Comparison of ENCODE assay signal across 8 cellular contexts in genomic region chr17:79019631-79020584, GRCh38. TPM values are rescaled to one million over a fixed set of nuclear protein-coding genes. Genes with fewer than 3 reads are reported as not detected.
DNase-seq lines count a peak whose midpoint lies in the region; ATAC-seq and TF ChIP-seq lines count a peak whose summit lies in the region.

No MANE protein-coding gene starts in this region.

- no peak overlapping the region for H3K4me3 ChIP-seq in fibroblast of mammary gland (ENCODE audit: control insufficient read depth, low read depth, low read length)

- POLR2A ChIA-PET in activated CD8-positive, alpha-beta T cell treated with anti-CD3 and anti-CD28 coated beads for 36 hours (lab: Charles Lee), result no interaction called here

- peak; percentile 35 for ATAC-seq in activated CD8-positive, alpha-beta memory T cell treated with anti-CD3 and anti-CD28 coated beads, Interleukin-2, amount 10 ng/mL, durations not matched to agents 7 days and 5 days
- peak; percentile 67 for ATAC-seq in activated CD8-positive, alpha-beta T cell treated with anti-CD3 and anti-CD28 coated beads for 36 hours
- ATAC-seq in HG02981 (IDR thresholded peaks at IDR 0.05; ENCODE audit: unreplicated experiment), result no peak

- TF ChIP-seq CTCF in activated CD8-positive, alpha-beta T cell treated with anti-CD3 and anti-CD28 coated beads for 36 hours (IDR thresholded peaks at IDR 0.05), result peak; percentile 71
- peak; percentile 80 for TF ChIP-seq CTCF in fibroblast of mammary gland (conservative IDR thresholded peaks at IDR 0.05; ENCODE audit: control insufficient read depth, insufficient read depth, low read depth, low read length)

- CTCF ChIA-PET in activated CD8-positive, alpha-beta memory T cell treated with anti-CD3 and anti-CD28 coated beads, Interleukin-2, amount 10 ng/mL, durations not matched to agents 7 days and 5 days (lab: Charles Lee), result interaction anchor here (0.9 to 1.8 kb wide), 3 partner anchors 21 to 26 kb away, joined by 3 to 4 read pairs (median 3); no protein-coding TSS in a partner anchor
- CTCF ChIA-PET in activated CD8-positive, alpha-beta T cell treated with anti-CD3 and anti-CD28 coated beads for 36 hours (lab: Charles Lee), result interaction anchor here (1.0 to 3.1 kb wide), 7 partner anchors 13 to 372 kb away, joined by 3 to 13 read pairs (median 6); no protein-coding TSS in a partner anchor

- H3K27me3 Mint-ChIP-seq in activated CD8-positive, alpha-beta memory T cell treated with anti-CD3 and anti-CD28 coated beads, Interleukin-2, amount 10 ng/mL, durations not matched to agents 7 days and 5 days, result peaks cover 52% of the 10 kb centered on the region
- peaks cover 4% of the 10 kb centered on the region for H3K27me3 Mint-ChIP-seq in activated CD8-positive, alpha-beta T cell treated with anti-CD3 and anti-CD28 coated beads for 36 hours

- DNase-seq in activated CD8-positive, alpha-beta memory T cell treated with anti-CD3 and anti-CD28 coated beads, Interleukin-2, amount 10 ng/mL, durations not matched to agents 7 days and 5 days, result peak; percentile 68
- DNase-seq in activated CD8-positive, alpha-beta memory T cell treated with anti-CD3 and anti-CD28 coated beads for 24 hours, result no peak
- peak; percentile 82 for DNase-seq in NCI-H345 treated with DMSO at 0.1 percent for 48 hours (lab: John Stamatoyannopoulos, UW; ENCODE audit: unreplicated experiment)
- peak; percentile 84 for DNase-seq in activated CD8-positive, alpha-beta T cell treated with anti-CD3 and anti-CD28 coated beads for 36 hours
- peak; percentile 87 for DNase-seq in fibroblast of mammary gland (ENCODE audit: low read depth)
- DNase-seq in non-pigmented ciliary epithelial cell (ENCODE audit: low read depth), result peak; percentile 47
- no peak for DNase-seq in NCI-H128 (lab: John Stamatoyannopoulos, UW; ENCODE audit: unreplicated experiment)

- no peaks in the 10 kb centered on the region for H3K9me3 Mint-ChIP-seq in activated CD8-positive, alpha-beta memory T cell treated with anti-CD3 and anti-CD28 coated beads, Interleukin-2, amount 10 ng/mL, durations not matched to agents 7 days and 5 days (ENCODE audit: low read depth)
- H3K9me3 Mint-ChIP-seq in activated CD8-positive, alpha-beta T cell treated with anti-CD3 and anti-CD28 coated beads for 36 hours, result no peaks in the 10 kb centered on the region

- H3K36me3 Mint-ChIP-seq in activated CD8-positive, alpha-beta memory T cell treated with anti-CD3 and anti-CD28 coated beads, Interleukin-2, amount 10 ng/mL, durations not matched to agents 7 days and 5 days, result no peaks in the 10 kb centered on the region
- H3K36me3 Mint-ChIP-seq in activated CD8-positive, alpha-beta T cell treated with anti-CD3 and anti-CD28 coated beads for 36 hours (ENCODE audit: low read depth), result no peaks in the 10 kb centered on the region

- H3K4me1 Mint-ChIP-seq in activated CD8-positive, alpha-beta memory T cell treated with anti-CD3 and anti-CD28 coated beads, Interleukin-2, amount 10 ng/mL, durations not matched to agents 7 days and 5 days, result peaks cover 6% of the 10 kb centered on the region
- peaks cover 3% of the 10 kb centered on the region for H3K4me1 Mint-ChIP-seq in activated CD8-positive, alpha-beta T cell treated with anti-CD3 and anti-CD28 coated beads for 36 hours (ENCODE audit: low read depth)

- intact Hi-C loops in activated CD8-positive, alpha-beta T cell treated with anti-CD3 and anti-CD28 coated beads for 36 hours (cut with micrococcal nuclease), result no loop called here

- no peak overlapping the region for H3K27ac Mint-ChIP-seq in activated CD8-positive, alpha-beta memory T cell treated with anti-CD3 and anti-CD28 coated beads, Interleukin-2, amount 10 ng/mL, durations not matched to agents 7 days and 5 days
- H3K27ac Mint-ChIP-seq in activated CD8-positive, alpha-beta T cell treated with anti-CD3 and anti-CD28 coated beads for 36 hours, result no peak overlapping the region

- H3K4me3 Mint-ChIP-seq in activated CD8-positive, alpha-beta memory T cell treated with anti-CD3 and anti-CD28 coated beads, Interleukin-2, amount 10 ng/mL, durations not matched to agents 7 days and 5 days, result no peak overlapping the region
- H3K4me3 Mint-ChIP-seq in activated CD8-positive, alpha-beta T cell treated with anti-CD3 and anti-CD28 coated beads for 36 hours, result no peak overlapping the region

RNA-seq across cellular contexts. Expression of gene C1QTNF1, which starts 4.1 kb away (rescaled TPM):
- total RNA-seq in activated CD8-positive, alpha-beta memory T cell treated with anti-CD3 and anti-CD28 coated beads, Interleukin-2, amount 10 ng/mL, durations not matched to agents 7 days and 5 days, result not detected
- total RNA-seq in activated CD8-positive, alpha-beta T cell treated with anti-CD3 and anti-CD28 coated beads for 36 hours, result under 1 TPM; 0.13 to 0.14 TPM

RNA-seq across cellular contexts. Expression of gene CANT1, which starts 10.3 kb away (rescaled TPM):
- 10 to 100 TPM; 67.2 to 78.3 TPM for total RNA-seq in activated CD8-positive, alpha-beta memory T cell treated with anti-CD3 and anti-CD28 coated beads, Interleukin-2, amount 10 ng/mL, durations not matched to agents 7 days and 5 days
- 10 to 100 TPM; 41.4 to 48.2 TPM for total RNA-seq in activated CD8-positive, alpha-beta T cell treated with anti-CD3 and anti-CD28 coated beads for 36 hours

RNA-seq across cellular contexts. Expression of gene LGALS3BP, which starts 40.2 kb away (rescaled TPM):
- total RNA-seq in activated CD8-positive, alpha-beta memory T cell treated with anti-CD3 and anti-CD28 coated beads, Interleukin-2, amount 10 ng/mL, durations not matched to agents 7 days and 5 days, result 100 to 1,000 TPM in 1 of 2 experiments, 10 to 100 TPM in 1; 75.7 to 162 TPM
- 10 to 100 TPM; 41.4 to 50.8 TPM for total RNA-seq in activated CD8-positive, alpha-beta T cell treated with anti-CD3 and anti-CD28 coated beads for 36 hours

RNA-seq across cellular contexts. Expression of gene ENGASE, which starts 54.7 kb away (rescaled TPM):
- 10 to 100 TPM; 42.9 to 45.7 TPM for total RNA-seq in activated CD8-positive, alpha-beta memory T cell treated with anti-CD3 and anti-CD28 coated beads, Interleukin-2, amount 10 ng/mL, durations not matched to agents 7 days and 5 days
- 10 to 100 TPM; 41.3 to 41.8 TPM for total RNA-seq in activated CD8-positive, alpha-beta T cell treated with anti-CD3 and anti-CD28 coated beads for 36 hours

Comparison
In these comparisons a context has a peak if more than half of its experiments do, and no peak if none do; other contexts are left out.
1. DNase-seq: peak in activated CD8-positive, alpha-beta memory T cell treated with anti-CD3 and anti-CD28 coated beads, Interleukin-2, amount 10 ng/mL, durations not matched to agents 7 days and 5 days (single experiment), NCI-H345 treated with DMSO at 0.1 percent for 48 hours (single experiment), activated CD8-positive, alpha-beta T cell treated with anti-CD3 and anti-CD28 coated beads for 36 hours (single experiment), fibroblast of mammary gland (single experiment) and non-pigmented ciliary epithelial cell (single experiment); none in activated CD8-positive, alpha-beta memory T cell treated with anti-CD3 and anti-CD28 coated beads for 24 hours (single experiment) and NCI-H128 (single experiment).